In the genomic region with DNA sequence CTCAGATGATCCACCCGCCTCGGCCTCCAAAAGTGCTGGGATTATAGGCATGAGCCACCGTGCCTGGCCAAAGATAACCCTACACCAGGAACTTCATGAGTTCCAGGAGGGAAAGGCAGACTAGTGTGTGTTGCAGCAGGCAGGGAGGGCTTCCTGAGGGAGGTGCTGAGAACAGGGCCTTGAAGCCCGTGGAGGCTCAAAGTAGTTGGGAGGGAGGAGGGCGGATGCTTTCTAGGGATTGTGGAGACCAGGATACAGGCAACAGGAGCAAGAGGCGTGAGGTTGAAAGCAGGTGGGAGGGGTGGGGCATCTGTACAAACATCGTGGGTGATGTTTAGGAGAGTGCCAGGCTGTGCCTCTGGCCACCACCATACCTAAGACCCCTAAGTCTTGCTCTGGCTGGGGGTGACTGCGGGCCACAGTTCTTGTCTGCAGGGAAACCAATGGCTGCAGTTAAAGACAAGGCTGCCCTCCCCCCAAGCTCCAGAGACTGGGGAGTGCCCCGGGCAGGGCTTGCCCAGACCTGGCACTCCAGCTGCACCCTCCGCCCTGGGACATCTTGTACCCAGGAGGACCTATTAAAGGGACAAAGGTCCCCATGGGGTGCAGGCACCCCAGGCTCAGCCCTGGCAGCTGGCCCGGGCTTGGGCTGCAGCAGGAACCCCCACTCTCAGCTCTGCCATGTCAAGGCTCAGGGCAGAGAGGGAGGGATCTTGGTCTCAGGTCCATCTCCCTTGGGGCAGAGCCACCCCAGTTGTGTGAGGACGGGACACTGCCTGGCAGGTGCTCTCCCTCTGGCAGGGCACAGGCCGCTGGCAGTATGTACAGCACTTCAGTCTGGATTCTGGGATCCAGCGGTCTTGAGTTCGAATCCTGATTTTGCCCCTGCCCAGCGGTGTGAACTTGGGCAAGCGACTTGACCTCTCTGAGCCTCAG, we compare ENCODE assay signal across 21 cellular contexts. TPM values are rescaled to one million over a fixed set of nuclear protein-coding genes. Genes with fewer than 3 reads are reported as not detected.
A peak's percentile ranks its signal among the peaks of the same experiment; 100 is the strongest.
DNase-seq lines count a peak whose midpoint lies in the region; ATAC-seq and TF ChIP-seq lines count a peak whose summit lies in the region.
"Had no signal": no experiment of that assay in that cellular context is flagged by ENCODE, and none has a peak within 500 bp of the region (broad histone marks: within the 10 kb centered on the region; RNA-seq: fewer than 3 reads in every experiment).

No MANE protein-coding gene starts in this region.

- H3K36me3 Mint-ChIP-seq in MCF 10A (ENCODE audit: insufficient read depth, unreplicated experiment): no peaks in the 10 kb centered on the region

- H3K27ac ChIP-seq in breast epithelium (no peak overlapping the region), foreskin keratinocyte (peak overlapping the region; percentile 17), upper lobe of right lung (no peak overlapping the region)
- H3K27ac ChIP-seq: upper lobe of left lung had no signal

- H3K36me3 ChIP-seq in breast epithelium (no peaks in the 10 kb centered on the region), mucosa of descending colon (ENCODE audit: low read depth) (no peaks in the 10 kb centered on the region), upper lobe of right lung (no peaks in the 10 kb centered on the region)
- H3K36me3 ChIP-seq: upper lobe of left lung had no signal

- TF ChIP-seq POLR2A in breast epithelium (IDR thresholded peaks at IDR 0.05): no peak

- H3K4me1 ChIP-seq in breast epithelium (no peaks in the 10 kb centered on the region), foreskin keratinocyte (peaks cover 20% of the 10 kb centered on the region), mucosa of descending colon (ENCODE audit: low read depth) (peaks cover 27% of the 10 kb centered on the region), upper lobe of right lung (no peaks in the 10 kb centered on the region)

- TF ChIP-seq CTCF in MCF 10A (IDR thresholded peaks at IDR 0.05; ENCODE audit: unreplicated experiment) (no peak), breast epithelium (IDR thresholded peaks at IDR 0.05) (no peak), foreskin keratinocyte (conservative IDR thresholded peaks at IDR 0.05) (no peak), mucosa of descending colon (IDR thresholded peaks at IDR 0.05) (no peak), upper lobe of right lung (IDR thresholded peaks at IDR 0.05) (no peak)

- H3K4me3 Mint-ChIP-seq in MCF 10A (ENCODE audit: unreplicated experiment): peak overlapping the region; percentile 30
- H3K4me3 Mint-ChIP-seq: activated naive CD4-positive, alpha-beta T cell treated with anti-CD3 and anti-CD28 coated beads for 36 hours; activated T-cell treated with anti-CD3 and anti-CD28 coated beads, Interleukin-2, amount 50 U/mL, for 72 hours; CD4-positive, alpha-beta T cell had no signal

- H3K4me3 ChIP-seq in breast epithelium: no peak overlapping the region
- no peak overlapping the region for H3K4me3 ChIP-seq in mucosa of descending colon
- H3K4me3 ChIP-seq in upper lobe of right lung: no peak overlapping the region
- H3K4me3 ChIP-seq: upper lobe of left lung had no signal

- no peaks in the 10 kb centered on the region for H3K27me3 ChIP-seq in breast epithelium
- no peaks in the 10 kb centered on the region for H3K27me3 ChIP-seq in foreskin keratinocyte
- no peaks in the 10 kb centered on the region for H3K27me3 ChIP-seq in upper lobe of right lung
- H3K27me3 ChIP-seq: upper lobe of left lung had no signal

- H3K9me3 ChIP-seq in breast epithelium (no peaks in the 10 kb centered on the region), mucosa of descending colon (no peaks in the 10 kb centered on the region), upper lobe of right lung (no peaks in the 10 kb centered on the region)
- H3K9me3 ChIP-seq: SK-N-SH, upper lobe of left lung had no signal

- peak overlapping the region; percentile 73 for H3K27ac Mint-ChIP-seq in MCF 10A (ENCODE audit: low read depth, unreplicated experiment)
- H3K27ac Mint-ChIP-seq: activated naive CD4-positive, alpha-beta T cell treated with anti-CD3 and anti-CD28 coated beads for 36 hours; activated T-cell treated with anti-CD3 and anti-CD28 coated beads, Interleukin-2, amount 50 U/mL, for 72 hours; CD4-positive, alpha-beta T cell had no signal

- no peaks in the 10 kb centered on the region for H3K27me3 Mint-ChIP-seq in MCF 10A (ENCODE audit: insufficient read depth, unreplicated experiment)

- intact Hi-C loops in MCF 10A (cut with micrococcal nuclease) (no loop called here), breast epithelium (cut with DNase I; ENCODE audit: low total_unique reads) (no loop called here), mucosa of descending colon (cut with DNase I, micrococcal nuclease) (no loop called here), upper lobe of right lung (cut with DNase I) (no loop called here)

- H3K4me1 Mint-ChIP-seq in MCF 10A (ENCODE audit: insufficient read depth, unreplicated experiment): peaks cover 37% of the 10 kb centered on the region

- ATAC-seq in foreskin keratinocyte (peak; percentile 56), mucosa of descending colon (peak; percentile 91), upper lobe of right lung (peak; percentile 66)
- ATAC-seq: activated T-cell treated with anti-CD3 and anti-CD28 coated beads, Interleukin-2, amount 50 U/mL, for 72 hours had no signal

- no peaks in the 10 kb centered on the region for H3K9me3 Mint-ChIP-seq in MCF 10A (ENCODE audit: unreplicated experiment)
- H3K9me3 Mint-ChIP-seq: activated naive CD4-positive, alpha-beta T cell treated with anti-CD3 and anti-CD28 coated beads for 36 hours; activated T-cell treated with anti-CD3 and anti-CD28 coated beads, Interleukin-2, amount 50 U/mL, for 72 hours; CD4-positive, alpha-beta T cell had no signal

- POLR2A ChIA-PET in MCF 10A (lab: Yijun Ruan, JAX): interaction anchor here (0.6 to 3.0 kb wide), 8 partner anchors 14 to 295 kb away, joined by 3 to 22 read pairs (median 4); partner anchors contain the start of gene CASZ1

- CTCF ChIA-PET in MCF 10A (lab: Yijun Ruan, JAX): no interaction called here

- DNase-seq in MCF 10A (ENCODE audit: unreplicated experiment) (peak; percentile 76), breast epithelium (ENCODE audit: low spot score in 2 of 2) (no peak), foreskin keratinocyte (no peak), mucosa of descending colon (peak; percentile 72 to 91 (median 86)), upper lobe of right lung (peak; percentile 81), pons (ENCODE audit: low spot score) (no peak), cerebellar nuclear complex (lab: John Stamatoyannopoulos, UW) (no peak)
- DNase-seq in activated naive CD4-positive, alpha-beta T cell treated with anti-CD3 and anti-CD28 coated beads, Interleukin-2, amount 50 U/mL, for 16 hours: no peak
- DNase-seq: 8988T; activated CD4-positive, alpha-beta T cell treated with anti-CD3 and anti-CD28 coated beads for 48 hours; activated naive CD4-positive, alpha-beta T cell treated with anti-CD3 and anti-CD28 coated beads for 36 hours; activated T-cell treated with anti-CD3 and anti-CD28 coated beads, Interleukin-2, amount 50 U/mL, for 72 hours; amniotic stem cell; CD4-positive, alpha-beta T cell; cortex of kidney; glutamatergic neuron; KG1; NCI-H146; SK-N-SH; T-helper 2 cell had no signal

- BruUV-seq in MCF 10A (replicated peaks; lab: Mats Ljungman, UMichigan): no TSS peak

RNA-seq across cellular contexts. Expression of gene CASZ1, which starts 22.1 kb away (rescaled TPM):
- total RNA-seq in MCF 10A (2022) (11.1 and 13.2 TPM in 2 replicates), breast epithelium (10 to 100 TPM in 2 of 3 donors, 1 to 10 TPM in 1; 1.1 to 39.1 (median 32.4) TPM), foreskin keratinocyte (4.7 and 6.8 TPM in 2 replicates), mucosa of descending colon (100 to 1,000 TPM in 1 of 3 donors, 10 to 100 TPM in 2; 66.5 to 110 (median 84.5) TPM), upper lobe of right lung (63.6 TPM)
- 2.7 and 3.5 TPM in 2 replicates for polyA plus RNA-seq in foreskin keratinocyte

Comparison
In these comparisons a context has a peak if more than half of its experiments do, and no peak if none do; other contexts are left out.
1. DNase-seq: peak in MCF 10A (single experiment), mucosa of descending colon (3 of 3) and upper lobe of right lung (single experiment); none in breast epithelium (0 of 2), foreskin keratinocyte (0 of 2), pons (single experiment), activated naive CD4-positive, alpha-beta T cell treated with anti-CD3 and anti-CD28 coated beads, Interleukin-2, amount 50 U/mL, for 16 hours (single experiment) and cerebellar nuclear complex (0 of 2).
2. Peak in every context shown above with its lines, with median percentiles within 50 percentile points of each other: ATAC-seq.